24 cellular contexts compared by ENCODE assay signal in genomic region chr12:110597885-110598284, GRCh38.
"Had no signal": no experiment of that assay in that cellular context is flagged by ENCODE, and none has a peak within 500 bp of the region (broad histone marks: within the 10 kb centered on the region; RNA-seq: fewer than 3 reads in every experiment).

No MANE protein-coding gene starts in this region.

- H3K27me3 ChIP-seq: ovary, stomach, testis, thyroid gland, transverse colon, upper lobe of left lung, vagina had no signal

- H3K27ac ChIP-seq: left ventricle myocardium inferior, ovary, stomach, testis, thyroid gland, transverse colon, upper lobe of left lung, vagina had no signal

- H3K4me1 ChIP-seq: testis, transverse colon, vagina had no signal

- DNase-seq: islet precursor cell; left ventricle myocardium inferior; mesendoderm; naive B cell; natural killer cell; nephron progenitor cell; ovary; right cardiac atrium; stimulated activated CD4-positive, alpha-beta T cell treated with anti-CD3 and anti-CD28 coated beads, Interleukin-12 subunit alpha, Interleukin-12 subunit beta, amount 100 ng/mL, for 4 hours; stimulated activated CD4-positive, alpha-beta T cell treated with anti-CD3 and anti-CD28 coated beads, Interleukin-15, amount 100 ng/mL, for 24 hours; stimulated activated CD4-positive, alpha-beta T cell treated with anti-CD3 and anti-CD28 coated beads, Interleukin-2, amount 100 ng/mL, for 24 hours; stimulated activated CD4-positive, alpha-beta T cell treated with anti-CD3 and anti-CD28 coated beads, Interleukin-4, amount 100 ng/mL, for 1 hour; stimulated activated naive B cell treated with anti-CD40 and anti-IgM and Interleukin-4, amounts not matched to agents 10 μg/mL and 1 μg/mL and 100 μg/mL, for 72 hours; stimulated activated naive CD8-positive, alpha-beta T cell treated with anti-CD3 and anti-CD28 coated beads, Interleukin-15, Interleukin-2, amounts not matched to agents 100 U/mL and 50 U/mL, for 24 hours; stomach; testis; thyroid gland; transverse colon; upper lobe of left lung had no signal

- H3K9me3 ChIP-seq: left ventricle myocardium inferior, ovary, stomach, testis, thyroid gland, transverse colon, upper lobe of left lung, vagina had no signal

- H3K36me3 ChIP-seq: left ventricle myocardium inferior, ovary, stomach, thyroid gland, transverse colon, upper lobe of left lung, vagina had no signal

- H3K9me3 Mint-ChIP-seq: mesothelial cell of epicardium; naive B cell; natural killer cell; nephron progenitor cell; stimulated activated naive B cell treated with anti-CD40 and anti-IgM and Interleukin-4, amounts not matched to agents 10 μg/mL and 1 μg/mL and 100 μg/mL, for 72 hours had no signal

- H3K27ac Mint-ChIP-seq: mesothelial cell of epicardium; natural killer cell; nephron progenitor cell; progenitor cell of endocrine pancreas; stimulated activated naive B cell treated with anti-CD40 and anti-IgM and Interleukin-4, amounts not matched to agents 10 μg/mL and 1 μg/mL and 100 μg/mL, for 72 hours had no signal

- H3K4me3 ChIP-seq: left ventricle myocardium inferior, lung, ovary, skin epidermis, stomach, testis, thyroid gland, transverse colon, upper lobe of left lung, vagina had no signal

- H3K4me1 Mint-ChIP-seq: mesothelial cell of epicardium, nephron progenitor cell had no signal

- H3K4me3 Mint-ChIP-seq: mesothelial cell of epicardium; naive B cell; natural killer cell; nephron progenitor cell; stimulated activated naive B cell treated with anti-CD40 and anti-IgM and Interleukin-4, amounts not matched to agents 10 μg/mL and 1 μg/mL and 100 μg/mL, for 72 hours had no signal

- H3K27me3 Mint-ChIP-seq: naive B cell; progenitor cell of endocrine pancreas; stimulated activated naive B cell treated with anti-CD40 and anti-IgM and Interleukin-4, amounts not matched to agents 10 μg/mL and 1 μg/mL and 100 μg/mL, for 72 hours had no signal

- H3K36me3 Mint-ChIP-seq: mesothelial cell of epicardium; naive B cell; natural killer cell; stimulated activated naive B cell treated with anti-CD40 and anti-IgM and Interleukin-4, amounts not matched to agents 10 μg/mL and 1 μg/mL and 100 μg/mL, for 72 hours had no signal
